7 cellular contexts compared by ENCODE assay signal in genomic region chrX:40152706-40153334, GRCh38. TPM values are rescaled to one million over a fixed set of nuclear protein-coding genes. Genes with fewer than 3 reads are reported as not detected.
DNase-seq lines count a peak whose midpoint lies in the region; FAIRE-seq and TF ChIP-seq lines count a peak whose summit lies in the region.

No MANE protein-coding gene starts in this region.

- H3K27me3 ChIP-seq in GM06990 (replicated peaks; ENCODE audit: control insufficient read depth, insufficient read depth, low read length) (no peaks in the 10 kb centered on the region; the same call in 1 of the 2 replicates), spleen (replicated peaks in 1 of 7) (peaks cover 0 to 97% (median 41%) of the 10 kb centered on the region in 7 donors)

- peak overlapping the region in 4 of 5 experiments; percentile 68 to 90 (median 78) for H3K4me3 Mint-ChIP-seq in brain

- H3K36me3 ChIP-seq in GM06990 (ENCODE audit: control insufficient read depth, insufficient read depth, low read length) (no peaks in the 10 kb centered on the region), kidney (ENCODE audit: control insufficient read depth in 1 of 2, insufficient read depth in 2 of 2, low read length in 2 of 2) (no peaks in the 10 kb centered on the region), spleen (no peaks in the 10 kb centered on the region)

- H3K9me3 ChIP-seq in kidney (ENCODE audit: control insufficient read depth in 1 of 2, low read length in 2 of 2) (no peaks in the 10 kb centered on the region), spleen (no peaks in the 10 kb centered on the region)

- peaks cover 0 to 8% (median 0%) of the 10 kb centered on the region in 5 experiments for H3K9me3 Mint-ChIP-seq in brain

- H3K27ac Mint-ChIP-seq in brain = peak overlapping the region in 2 of 5 experiments; percentile 90 to 98

- intact Hi-C loops in kidney (cut with DNase I) (no loop called here), spleen (cut with DNase I; ENCODE audit: low total_unique reads) (loop anchor here (10.0 kb wide), 2 partner anchors 48 to 138 kb away; no protein-coding TSS in a partner anchor)

- peaks cover 29% of the 10 kb centered on the region for H3K27me3 Mint-ChIP-seq in brain

- H3K4me1 Mint-ChIP-seq in brain = peaks cover 51% of the 10 kb centered on the region

- no peak for FAIRE-seq in kidney (lab: Jason Lieb, UNC)

- H3K4me3 ChIP-seq in GM06990 (replicated peaks; ENCODE audit: low read depth, low read length) (peak overlapping the region; percentile 45), kidney (ENCODE audit: low read length in 2 of 2) (peak overlapping the region in 1 of 2 donors; percentile 47), spleen (peak overlapping the region; percentile 0 to 71 (median 42))

- no peak for TF ChIP-seq CTCF in GM06990 (IDR thresholded peaks at IDR 0.05; ENCODE audit: insufficient read depth, low read length, poor library complexity, severe bottlenecking)
- no peak for TF ChIP-seq CTCF in brain (conservative IDR thresholded peaks at IDR 0.05)
- no peak for TF ChIP-seq CTCF in kidney (IDR thresholded peaks at IDR 0.05; ENCODE audit: borderline replicate concordance, extremely low read depth, insufficient read depth)
- no peak for TF ChIP-seq CTCF in spleen (IDR thresholded peaks at IDR 0.05 in 8 of 11, conservative IDR thresholded peaks at IDR 0.05 in 3 of 11)

- H3K36me3 Mint-ChIP-seq in brain = no peaks in the 10 kb centered on the region

- H3K27ac ChIP-seq in kidney (ENCODE audit: low read depth in 2 of 2, low read length in 2 of 2) = no peak overlapping the region
- peak overlapping the region in 6 of 8 donors; percentile 13 to 78 (median 73) for H3K27ac ChIP-seq in spleen

- H3K4me1 ChIP-seq in kidney (ENCODE audit: control insufficient read depth in 1 of 2, insufficient read depth in 1 of 2, low read depth in 1 of 2, low read length in 2 of 2) (peaks cover 0 to 3% of the 10 kb centered on the region in 2 donors), spleen (peaks cover 0 to 96% (median 62%) of the 10 kb centered on the region in 6 donors)

- TF ChIP-seq POLR2A in spleen (IDR thresholded peaks at IDR 0.05) = no peak

- 0 to 5% (median 3%) methylated on average over 12 to 50 of the region's 50 CpGs for WGBS in spleen, 5 donors

- H3K9ac ChIP-seq in kidney (ENCODE audit: low read length in 2 of 2) = peak overlapping the region in 1 of 2 donors; percentile 26

- DNase-seq in GM06990 (ENCODE audit: extremely low read depth, insufficient read length) = no peak
- DNase-seq in LHCN-M2 (ENCODE audit: low read depth) = peak; percentile 44
- peak; percentile 84 for DNase-seq in kidney
- DNase-seq in spleen = peak; percentile 86
- no peak for DNase-seq in NCI-H82 treated with DMSO at 0.1 percent for 48 hours (lab: John Stamatoyannopoulos, UW; ENCODE audit: unreplicated experiment)
- DNase-seq in GM19240 (ENCODE audit: insufficient read length, low spot score) = no peak

RNA-seq across cellular contexts. Expression of gene BCOR, which starts 55.1 kb away (rescaled TPM):
- total RNA-seq in LHCN-M2 (2014; rRNA removed) (17.7 and 18.8 TPM in 2 replicates), kidney (33.9 TPM), spleen (10 to 100 TPM; 26.1 to 38.6 (median 31.8) TPM)
- 13.1 TPM for polyA plus RNA-seq in LHCN-M2 (2012)
- polyA plus RNA-seq in brain (ENCODE audit: insufficient read depth, low read depth, low replicate concordance) (41.6 TPM), kidney (ENCODE audit: insufficient read depth, low read depth, low replicate concordance) (7.7 TPM), spleen (10 to 100 TPM in 1 of 3 donors, 1 to 10 TPM in 2; 8.3 to 13.1 (median 9.8) TPM)

Comparison
In these comparisons a context has a peak if more than half of its experiments do, and no peak if none do; other contexts are left out.
1. DNase-seq: peak in LHCN-M2 (single experiment), kidney (single experiment) and spleen (single experiment); none in GM06990 (single experiment), NCI-H82 treated with DMSO at 0.1 percent for 48 hours (single experiment) and GM19240 (single experiment).
2. H3K27ac ChIP-seq: peak in spleen (6 of 8); none in kidney (0 of 2).